ENCODE assay signal across 14 cellular contexts in the genomic region with DNA sequence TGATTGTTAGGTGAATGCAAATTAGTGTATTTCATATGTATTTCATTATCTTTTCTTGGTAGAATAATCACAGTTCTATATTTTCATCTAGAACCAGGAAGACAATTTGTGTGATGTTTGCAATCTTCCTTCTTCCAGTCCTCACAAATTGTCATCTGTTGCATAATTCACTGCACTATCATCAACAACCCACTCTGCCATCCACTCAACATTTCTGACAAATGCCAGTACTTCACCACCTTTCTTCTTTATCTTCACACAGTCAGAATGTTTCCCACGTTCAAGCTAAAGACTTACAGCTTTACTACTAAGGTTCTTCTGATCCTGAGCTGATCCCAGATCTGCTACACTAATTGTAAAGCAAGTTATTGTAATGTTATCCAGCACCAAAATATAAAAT.
DNase-seq lines count a peak whose midpoint lies in the region; ATAC-seq and TF ChIP-seq lines count a peak whose summit lies in the region.
"Had no signal": no experiment of that assay in that cellular context is flagged by ENCODE, and none has a peak within 500 bp of the region (broad histone marks: within the 10 kb centered on the region; RNA-seq: fewer than 3 reads in every experiment).

No MANE protein-coding gene starts in this region.

- no peaks in the 10 kb centered on the region for H3K4me1 Mint-ChIP-seq in Calu3 (ENCODE audit: low read depth, unreplicated experiment)
- H3K4me1 Mint-ChIP-seq: CD8-positive, alpha-beta memory T cell had no signal

- H3K27me3 Mint-ChIP-seq in Calu3 (ENCODE audit: unreplicated experiment): no peaks in the 10 kb centered on the region
- H3K27me3 Mint-ChIP-seq: CD8-positive, alpha-beta memory T cell had no signal

- H3K27ac ChIP-seq in right atrium auricular region (no peak overlapping the region), left lung (no peak overlapping the region)
- H3K27ac ChIP-seq: BLaER1 had no signal

- TF ChIP-seq CTCF in right atrium auricular region (IDR thresholded peaks at IDR 0.05) (no peak), left lung (IDR thresholded peaks at IDR 0.05) (no peak), Calu3 (IDR thresholded peaks at IDR 0.05; ENCODE audit: unreplicated experiment) (no peak)

- ATAC-seq in Right ventricle myocardium inferior (peak; percentile 59), left lung (peak; percentile 18)

- no peak overlapping the region for H3K4me3 Mint-ChIP-seq in Calu3 (ENCODE audit: low read depth, unreplicated experiment)
- H3K4me3 Mint-ChIP-seq: CD8-positive, alpha-beta memory T cell had no signal

- H3K27ac Mint-ChIP-seq in Calu3 (ENCODE audit: unreplicated experiment): no peak overlapping the region
- H3K27ac Mint-ChIP-seq: CD8-positive, alpha-beta memory T cell had no signal

- no TSS peak for BruUV-seq in Calu3 (replicated peaks; lab: Mats Ljungman, UMichigan)

- no peaks in the 10 kb centered on the region for H3K4me1 ChIP-seq in right atrium auricular region
- no peaks in the 10 kb centered on the region for H3K4me1 ChIP-seq in left lung
- H3K4me1 ChIP-seq: BLaER1, Caco-2 had no signal

- no peaks in the 10 kb centered on the region for H3K9me3 Mint-ChIP-seq in Calu3 (ENCODE audit: low read depth, unreplicated experiment)
- H3K9me3 Mint-ChIP-seq: CD8-positive, alpha-beta memory T cell had no signal

- H3K4me3 ChIP-seq in right atrium auricular region (no peak overlapping the region), left lung (no peak overlapping the region)
- H3K4me3 ChIP-seq: BLaER1 had no signal

- DNase-seq in Right ventricle myocardium inferior (ENCODE audit: missing footprints) (no peak), right atrium auricular region (ENCODE audit: low spot score) (no peak), amniotic epithelial cell (ENCODE audit: low read depth) (peak; percentile 6), left lung (no peak), NCI-H2029 treated with DMSO at 0.1 percent for 48 hours (lab: John Stamatoyannopoulos, UW) (no peak), NCI-H1105 treated with DMSO at 0.1 percent for 48 hours (lab: John Stamatoyannopoulos, UW) (no peak), Calu3 (no peak)
- DNase-seq: 8988T; AML-193; Caco-2; CD8-positive, alpha-beta memory T cell; DMS 273 treated with DMSO at 0.1 percent for 48 hours; H7 had no signal

- intact Hi-C loops in Right ventricle myocardium inferior (cut with DNase I): no loop called here
- intact Hi-C loops in left lung (cut with DNase I): no loop called here
- intact Hi-C loops in Calu3 (cut with micrococcal nuclease; ENCODE audit: unreplicated experiment): no loop called here

- CTCF ChIA-PET in Calu3 (lab: Charles Lee): no interaction called here

- no peaks in the 10 kb centered on the region for H3K27me3 ChIP-seq in right atrium auricular region
- H3K27me3 ChIP-seq in left lung: no peaks in the 10 kb centered on the region
- H3K27me3 ChIP-seq: BLaER1 had no signal

- H3K36me3 ChIP-seq in right atrium auricular region (no peaks in the 10 kb centered on the region), left lung (no peaks in the 10 kb centered on the region)
- H3K36me3 ChIP-seq: BLaER1 had no signal

- H3K36me3 Mint-ChIP-seq in Calu3 (ENCODE audit: insufficient read depth, unreplicated experiment): no peaks in the 10 kb centered on the region
- H3K36me3 Mint-ChIP-seq: CD8-positive, alpha-beta memory T cell had no signal

- H3K9me3 ChIP-seq in right atrium auricular region (no peaks in the 10 kb centered on the region), left lung (no peaks in the 10 kb centered on the region)
- H3K9me3 ChIP-seq: BLaER1, Caco-2 had no signal
